Comparison of ENCODE assay signal across 9 cellular contexts in the genomic region with DNA sequence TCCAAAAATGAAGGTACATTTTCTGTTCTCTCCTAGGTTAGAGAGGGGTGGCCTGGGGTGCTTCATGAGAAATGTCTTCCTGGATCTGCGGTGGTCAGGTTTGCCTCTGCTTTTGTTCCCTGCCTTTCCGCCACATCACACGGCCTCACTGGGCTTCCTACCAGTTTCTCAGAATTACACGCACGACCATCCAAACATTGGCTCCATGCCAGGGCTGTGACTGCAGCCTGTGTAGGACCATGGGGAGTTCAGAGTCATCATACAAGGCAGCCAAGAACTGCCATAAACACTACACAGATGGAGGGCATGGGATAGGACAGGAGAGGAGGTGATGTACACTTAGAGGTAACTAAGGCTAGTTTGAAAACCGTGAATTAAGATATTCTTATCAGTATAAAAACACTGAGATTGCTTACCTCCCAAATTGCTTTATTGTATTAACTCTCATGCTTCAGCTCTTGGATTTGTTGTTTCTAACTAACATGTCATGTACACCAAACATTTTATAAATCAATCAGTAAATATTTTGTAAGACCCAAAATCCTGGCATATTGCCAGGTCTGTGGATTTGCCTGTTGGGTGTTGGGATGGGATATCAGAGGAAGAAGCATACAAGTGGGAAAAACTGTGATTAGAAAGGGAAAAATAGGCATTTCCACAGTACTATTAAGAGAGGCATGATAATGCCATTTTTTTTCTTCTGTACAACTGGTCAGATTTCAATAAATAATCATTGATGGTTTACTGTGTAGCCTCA. TPM values are rescaled to one million over a fixed set of nuclear protein-coding genes. Genes with fewer than 3 reads are reported as not detected.
DNase-seq lines count a peak whose midpoint lies in the region; ATAC-seq and TF ChIP-seq lines count a peak whose summit lies in the region.
"Had no signal": no experiment of that assay in that cellular context is flagged by ENCODE, and none has a peak within 500 bp of the region (broad histone marks: within the 10 kb centered on the region; RNA-seq: fewer than 3 reads in every experiment).

No MANE protein-coding gene starts in this region.

- H3K9me3 Mint-ChIP-seq in mesothelial cell of epicardium: no peaks in the 10 kb centered on the region

- peaks cover 14% of the 10 kb centered on the region for H3K4me1 Mint-ChIP-seq in mesothelial cell of epicardium

- no peak for ATAC-seq in GM21390 (IDR thresholded peaks at IDR 0.05; ENCODE audit: unreplicated experiment)

- no peaks in the 10 kb centered on the region for H3K36me3 Mint-ChIP-seq in mesothelial cell of epicardium

- DNase-seq in COLO668 (lab: John Stamatoyannopoulos, UW; ENCODE audit: unreplicated experiment) (peak; percentile 63), NCI-H2081 treated with DMSO at 0.1 percent for 48 hours (lab: John Stamatoyannopoulos, UW) (peak; percentile 5), brain pericyte (ENCODE audit: low read depth, low spot score) (peak; percentile 67), mesothelial cell of epicardium (ENCODE audit: low spot score in 2 of 2, unreplicated experiment in 2 of 2) (peak; percentile 61 to 77), T-helper 2 cell (no peak), iPS-NIHi7 (ENCODE audit: extremely low spot score) (no peak), COLO829 (ENCODE audit: low spot score) (no peak)
- DNase-seq: activated CD4-positive, CD25-positive, alpha-beta regulatory T cell had no signal

- no peak overlapping the region for H3K4me3 Mint-ChIP-seq in mesothelial cell of epicardium

- no peak for TF ChIP-seq CTCF in mesothelial cell of epicardium (IDR thresholded peaks at IDR 0.05; ENCODE audit: unreplicated experiment)

- H3K27ac Mint-ChIP-seq in mesothelial cell of epicardium: peak overlapping the region; percentile 55

- H3K27me3 Mint-ChIP-seq in mesothelial cell of epicardium (ENCODE audit: low read depth): no peaks in the 10 kb centered on the region

RNA-seq across cellular contexts. Expression of gene CDADC1, which starts 45.2 kb away (rescaled TPM):
- total RNA-seq in mesothelial cell of epicardium: 9.2 to 11.7 TPM (median 10.4 TPM) in 3 replicates

Comparison
In these comparisons a context has a peak if more than half of its experiments do, and no peak if none do; other contexts are left out.
1. DNase-seq: peak in COLO668 (single experiment), NCI-H2081 treated with DMSO at 0.1 percent for 48 hours (single experiment), brain pericyte (single experiment) and mesothelial cell of epicardium (2 of 2); none in T-helper 2 cell (0 of 5), iPS-NIHi7 (single experiment) and COLO829 (single experiment).